In the genomic region with DNA sequence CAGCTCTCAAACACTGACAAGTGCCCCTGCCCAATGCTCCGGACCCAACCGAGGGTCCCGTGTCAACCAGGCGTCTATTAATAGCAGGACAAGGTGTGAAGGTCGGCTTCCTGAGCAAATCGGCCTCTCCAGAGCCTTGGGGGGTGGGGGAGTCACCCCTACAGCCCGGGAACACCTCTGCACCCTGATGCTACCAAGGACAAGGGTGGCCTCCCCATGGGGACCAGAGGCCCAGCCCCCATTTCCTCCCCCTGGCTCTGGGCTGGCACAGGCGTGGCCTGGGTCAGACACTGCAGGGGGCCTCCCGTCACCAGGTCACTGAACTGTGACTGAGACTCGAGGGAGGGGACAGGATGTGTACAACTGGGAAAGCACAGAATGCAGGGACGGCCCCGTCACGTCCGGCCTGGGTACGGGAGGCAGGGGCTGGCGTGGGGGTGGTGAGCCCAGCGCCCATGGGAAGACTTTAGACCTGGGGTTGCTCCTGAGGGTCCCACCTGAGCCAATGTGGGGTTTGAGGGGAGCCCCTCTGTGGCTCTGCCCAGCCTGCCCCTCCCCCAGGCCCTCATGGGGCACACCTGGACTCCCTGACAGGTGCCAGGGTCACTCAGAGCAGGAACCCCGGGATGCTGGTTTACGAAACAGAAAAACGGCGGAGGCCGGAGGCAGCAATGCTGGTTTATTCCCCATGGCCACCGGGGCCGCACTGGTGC, we compare ENCODE assay signal across 6 cellular contexts. TPM values are rescaled to one million over a fixed set of nuclear protein-coding genes. Genes with fewer than 3 reads are reported as not detected.
DNase-seq lines count a peak whose midpoint lies in the region; ATAC-seq, FAIRE-seq and TF ChIP-seq lines count a peak whose summit lies in the region.

No MANE protein-coding gene starts in this region.

- no peak for FAIRE-seq in keratinocyte (lab: Jason Lieb, UNC)

- no peak for TF ChIP-seq CTCF in keratinocyte (optimal IDR thresholded peaks at IDR 0.05 in 1 of 3, IDR thresholded peaks at IDR 0.05 in 1 of 3, conservative IDR thresholded peaks at IDR 0.05 in 1 of 3; ENCODE audit: extremely low read depth in 1 of 3, insufficient read depth in 2 of 3, low read length in 3 of 3)

- peak overlapping the region in 1 of 3 experiments; percentile 22 for H3K4me3 ChIP-seq in keratinocyte (ENCODE audit: control insufficient read depth in 2 of 3, extremely low read depth in 1 of 3, insufficient read depth in 2 of 3, low read depth in 1 of 3, low read length in 3 of 3)

- no peaks in the 10 kb centered on the region for H3K9me3 Mint-ChIP-seq in stimulated activated naive CD8-positive, alpha-beta T cell treated with anti-CD3 and anti-CD28 coated beads, Interleukin-15, Interleukin-2, amounts not matched to agents 100 ng/mL and 50 ng/mL, for 24 hours

- H3K27ac ChIP-seq in keratinocyte (ENCODE audit: control insufficient read depth, insufficient read depth, low read length), result no peak overlapping the region

- peak overlapping the region; percentile 22 for H3K4me2 ChIP-seq in keratinocyte (ENCODE audit: control insufficient read depth, extremely low read depth, insufficient read depth, low read depth, low read length)

- no peak overlapping the region for H3K9ac ChIP-seq in keratinocyte (ENCODE audit: control insufficient read depth, extremely low read depth, insufficient read depth, low read length)

- no peak overlapping the region for H2AFZ ChIP-seq in keratinocyte (ENCODE audit: control insufficient read depth, low read length)

- no peaks in the 10 kb centered on the region for H3K79me2 ChIP-seq in keratinocyte (ENCODE audit: control insufficient read depth, insufficient read depth, low read length)

- DNase-seq in activated T-cell treated with anti-CD3 and anti-CD28 coated beads for 4 hours (peak; percentile 39), keratinocyte (ENCODE audit: low read depth, low spot score) (no peak), COLO829 (ENCODE audit: low spot score) (no peak)

- dilution Hi-C loops in keratinocyte (cut with MboI; ENCODE audit: extremely low pct_ligation_motif_present, low sequenced_read_pairs), result loop anchor here (25.0 kb wide), 1 partner anchor 111 kb away; no protein-coding TSS in a partner anchor

- H3K4me1 ChIP-seq in keratinocyte (ENCODE audit: control insufficient read depth, extremely low read depth, insufficient read depth, low read length), result no peaks in the 10 kb centered on the region

- H3K27ac Mint-ChIP-seq in stimulated activated naive CD8-positive, alpha-beta T cell treated with anti-CD3 and anti-CD28 coated beads, Interleukin-15, Interleukin-2, amounts not matched to agents 100 ng/mL and 50 ng/mL, for 24 hours, result peak overlapping the region; percentile 92

- ATAC-seq in GM18870 (IDR thresholded peaks at IDR 0.05; ENCODE audit: unreplicated experiment) (peak; percentile 72), HG03457 (IDR thresholded peaks at IDR 0.05; ENCODE audit: unreplicated experiment) (peak; percentile 54)

- no peaks in the 10 kb centered on the region for H3K27me3 Mint-ChIP-seq in stimulated activated naive CD8-positive, alpha-beta T cell treated with anti-CD3 and anti-CD28 coated beads, Interleukin-15, Interleukin-2, amounts not matched to agents 100 ng/mL and 50 ng/mL, for 24 hours

- peaks cover 6% of the 10 kb centered on the region for H4K20me1 ChIP-seq in keratinocyte (ENCODE audit: control insufficient read depth, extremely low read depth, insufficient read depth, low read length)

- no peaks in the 10 kb centered on the region for H3K9me1 ChIP-seq in keratinocyte (ENCODE audit: control insufficient read depth, extremely low read depth, insufficient read depth, low read length)

- H3K36me3 ChIP-seq in keratinocyte (ENCODE audit: control insufficient read depth in 2 of 2, extremely low read depth in 1 of 2, insufficient read depth in 2 of 2, low read length in 2 of 2), result peaks cover 31 to 34% of the 10 kb centered on the region in 2 experiments

- no peaks in the 10 kb centered on the region for H3K9me3 ChIP-seq in keratinocyte (ENCODE audit: control insufficient read depth, low read depth, low read length)

- no peaks in the 10 kb centered on the region for H3K27me3 ChIP-seq in keratinocyte (ENCODE audit: control insufficient read depth, extremely low read depth, insufficient read depth, low read length)

- peak overlapping the region; percentile 88 for H3K4me3 Mint-ChIP-seq in stimulated activated naive CD8-positive, alpha-beta T cell treated with anti-CD3 and anti-CD28 coated beads, Interleukin-15, Interleukin-2, amounts not matched to agents 100 ng/mL and 50 ng/mL, for 24 hours

- H3K36me3 Mint-ChIP-seq in stimulated activated naive CD8-positive, alpha-beta T cell treated with anti-CD3 and anti-CD28 coated beads, Interleukin-15, Interleukin-2, amounts not matched to agents 100 ng/mL and 50 ng/mL, for 24 hours (ENCODE audit: low read depth), result peaks cover 14% of the 10 kb centered on the region

- peaks cover 17% of the 10 kb centered on the region for H3K4me1 Mint-ChIP-seq in stimulated activated naive CD8-positive, alpha-beta T cell treated with anti-CD3 and anti-CD28 coated beads, Interleukin-15, Interleukin-2, amounts not matched to agents 100 ng/mL and 50 ng/mL, for 24 hours (ENCODE audit: low read depth)

RNA-seq across cellular contexts. Expression of a gene that starts 0.6 kb away (rescaled TPM):
- 4.4 to 22.7 TPM (median 7.7 TPM) in 3 replicates for polyA plus RNA-seq in keratinocyte
- polyA plus RNA-seq in keratinocyte (2011; ENCODE audit: low read depth), result 0.57 TPM
- polyA plus RNA-seq in keratinocyte (2011; cell fraction: cytosol; rRNA removed), result 4.6 and 19.9 TPM in 2 replicates
- 14.9 and 28.4 TPM in 2 replicates for polyA plus RNA-seq in keratinocyte (2011; cell fraction: nucleus; rRNA removed)
- polyA plus RNA-seq in keratinocyte (2012; ENCODE audit: low replicate concordance), result 3.4 and 14.6 TPM in 2 replicates
- polyA minus RNA-seq in keratinocyte, result 3.8 to 15.7 TPM (median 7.3 TPM) in 3 replicates
- polyA minus RNA-seq in keratinocyte (2011; cell fraction: cytosol; rRNA and poly(A)+ RNA removed), result 40.9 TPM
- 13.5 and 14.9 TPM in 2 replicates for polyA minus RNA-seq in keratinocyte (2011; cell fraction: nucleus; rRNA and poly(A)+ RNA removed)

RNA-seq across cellular contexts. Expression of a gene that starts 11.5 kb away (rescaled TPM):
- polyA plus RNA-seq in keratinocyte, result 59.6 to 85.7 TPM (median 70.6 TPM) in 3 replicates
- polyA plus RNA-seq in keratinocyte (2011; ENCODE audit: low read depth), result 6.2 TPM
- polyA plus RNA-seq in keratinocyte (2011; cell fraction: cytosol; rRNA removed), result 27.1 and 81.7 TPM in 2 replicates
- polyA plus RNA-seq in keratinocyte (2011; cell fraction: nucleus; rRNA removed), result 85.4 and 108 TPM in 2 replicates
- 29.7 and 186 TPM in 2 replicates for polyA plus RNA-seq in keratinocyte (2012; ENCODE audit: low replicate concordance)
- polyA minus RNA-seq in keratinocyte, result 29.4 to 82.0 TPM (median 32.6 TPM) in 3 replicates
- polyA minus RNA-seq in keratinocyte (2011; cell fraction: cytosol; rRNA and poly(A)+ RNA removed), result 113 TPM
- polyA minus RNA-seq in keratinocyte (2011; cell fraction: nucleus; rRNA and poly(A)+ RNA removed), result 43.2 and 50.2 TPM in 2 replicates

RNA-seq across cellular contexts. Expression of a gene that starts 13.1 kb away (rescaled TPM):
- polyA plus RNA-seq in keratinocyte, result not detected in 3 replicates
- not detected for polyA plus RNA-seq in keratinocyte (2011; ENCODE audit: low read depth)
- polyA plus RNA-seq in keratinocyte (2011; cell fraction: cytosol; rRNA removed), result not detected in 2 replicates
- polyA plus RNA-seq in keratinocyte (2011; cell fraction: nucleus; rRNA removed), result 0.11 and 0.24 TPM in 2 replicates
- not detected in 2 replicates for polyA plus RNA-seq in keratinocyte (2012; ENCODE audit: low replicate concordance)
- not detected in 3 replicates for polyA minus RNA-seq in keratinocyte
- polyA minus RNA-seq in keratinocyte (2011; cell fraction: cytosol; rRNA and poly(A)+ RNA removed), result not detected
- not detected in 2 replicates for polyA minus RNA-seq in keratinocyte (2011; cell fraction: nucleus; rRNA and poly(A)+ RNA removed)

RNA-seq across cellular contexts. Expression of a gene that starts 34.9 kb away (rescaled TPM):
- not detected in 3 replicates for polyA plus RNA-seq in keratinocyte
- not detected for polyA plus RNA-seq in keratinocyte (2011; ENCODE audit: low read depth)
- polyA plus RNA-seq in keratinocyte (2011; cell fraction: cytosol; rRNA removed), result not detected in 2 replicates
- not detected in 2 replicates for polyA plus RNA-seq in keratinocyte (2011; cell fraction: nucleus; rRNA removed)
- 0.11 TPM in 2 replicates for polyA plus RNA-seq in keratinocyte (2012; ENCODE audit: low replicate concordance)
- not detected in 3 replicates for polyA minus RNA-seq in keratinocyte
- polyA minus RNA-seq in keratinocyte (2011; cell fraction: cytosol; rRNA and poly(A)+ RNA removed), result not detected
- polyA minus RNA-seq in keratinocyte (2011; cell fraction: nucleus; rRNA and poly(A)+ RNA removed), result not detected in 2 replicates

RNA-seq across cellular contexts. Expression of a gene that starts 54.8 kb away (rescaled TPM):
- polyA plus RNA-seq in keratinocyte, result 3.2 to 4.7 TPM (median 3.4 TPM) in 3 replicates
- polyA plus RNA-seq in keratinocyte (2011; ENCODE audit: low read depth), result 3.3 TPM
- polyA plus RNA-seq in keratinocyte (2011; cell fraction: cytosol; rRNA removed), result 2.1 and 4.6 TPM in 2 replicates
- polyA plus RNA-seq in keratinocyte (2011; cell fraction: nucleus; rRNA removed), result 5.0 and 8.5 TPM in 2 replicates
- polyA plus RNA-seq in keratinocyte (2012; ENCODE audit: low replicate concordance), result 4.0 and 4.4 TPM in 2 replicates
- polyA minus RNA-seq in keratinocyte, result 2.0 to 8.1 TPM (median 2.4 TPM) in 3 replicates
- 10.2 TPM for polyA minus RNA-seq in keratinocyte (2011; cell fraction: cytosol; rRNA and poly(A)+ RNA removed)
- 3.8 and 4.0 TPM in 2 replicates for polyA minus RNA-seq in keratinocyte (2011; cell fraction: nucleus; rRNA and poly(A)+ RNA removed)
